Comparison of ENCODE assay signal across 1 cellular context in genomic region chr4:172515266-172515879, GRCh38.
TF ChIP-seq lines count a peak whose summit lies in the region.

No MANE protein-coding gene starts in this region.

TF ChIP-seq in WTC11, 78 proteins besides CTCF, POLR2A, EP300 and RAD21 (continued from another document):
- no peak for TF ChIP-seq E2F1 (CRISPR knock-in tag; IDR thresholded peaks at IDR 0.05)
- no peak for TF ChIP-seq ERG (CRISPR knock-in tag; IDR thresholded peaks at IDR 0.05)
- no peak for TF ChIP-seq ZNF232 (CRISPR knock-in tag; IDR thresholded peaks at IDR 0.05)
- no peak for TF ChIP-seq ZMAT4 (CRISPR knock-in tag; IDR thresholded peaks at IDR 0.05)
- no peak for TF ChIP-seq TEAD4 (CRISPR knock-in tag; IDR thresholded peaks at IDR 0.05)
- no peak for TF ChIP-seq FOXP1 (CRISPR knock-in tag; IDR thresholded peaks at IDR 0.05; ENCODE audit: borderline replicate concordance)
- TF ChIP-seq AR (CRISPR knock-in tag; IDR thresholded peaks at IDR 0.05) = no peak
- no peak for TF ChIP-seq ATF1 (CRISPR knock-in tag; IDR thresholded peaks at IDR 0.05)
- no peak for TF ChIP-seq MXD4 (CRISPR knock-in tag; IDR thresholded peaks at IDR 0.05; ENCODE audit: borderline replicate concordance)
- TF ChIP-seq ARID4B (CRISPR knock-in tag; IDR thresholded peaks at IDR 0.05; ENCODE audit: borderline replicate concordance) = no peak
- no peak for TF ChIP-seq IRF1 (CRISPR knock-in tag; IDR thresholded peaks at IDR 0.05)
- TF ChIP-seq E2F4 (CRISPR knock-in tag; IDR thresholded peaks at IDR 0.05; ENCODE audit: borderline replicate concordance, low read depth) = no peak
- no peak for TF ChIP-seq FOXJ3 (CRISPR knock-in tag; IDR thresholded peaks at IDR 0.05; ENCODE audit: borderline replicate concordance)
- no peak for TF ChIP-seq ZNF532 (CRISPR knock-in tag; IDR thresholded peaks at IDR 0.05; ENCODE audit: borderline replicate concordance)
- TF ChIP-seq ZNF396 (CRISPR knock-in tag; IDR thresholded peaks at IDR 0.05; ENCODE audit: borderline replicate concordance) = no peak
